In the genomic region with DNA sequence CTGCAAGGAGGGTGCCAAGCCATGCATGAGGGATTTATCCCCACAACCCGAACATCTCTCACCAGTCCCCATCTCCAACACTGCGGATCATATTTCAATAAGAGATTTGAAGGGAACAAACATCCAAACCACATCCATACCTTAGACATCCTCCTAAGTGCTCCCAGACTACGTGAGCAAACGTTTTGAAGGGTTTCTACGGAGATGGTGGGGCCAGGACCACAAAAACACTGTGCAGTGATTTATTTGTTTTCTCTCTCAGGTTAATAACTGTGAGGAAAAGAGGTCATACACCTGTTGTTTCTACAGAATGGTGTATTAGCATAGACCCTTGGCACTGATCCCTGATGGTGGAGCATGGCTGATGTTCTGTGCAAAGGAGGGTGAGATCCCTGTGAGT, we compare ENCODE assay signal across 31 cellular contexts.
"Had no signal": no experiment of that assay in that cellular context is flagged by ENCODE, and none has a peak within 500 bp of the region (broad histone marks: within the 10 kb centered on the region; RNA-seq: fewer than 3 reads in every experiment).

No MANE protein-coding gene starts in this region.

- H3K27ac ChIP-seq: gastroesophageal sphincter, heart left ventricle, pancreas, prostate gland, stomach, thyroid gland, upper lobe of right lung had no signal

- H3K4me1 ChIP-seq: gastroesophageal sphincter, prostate gland, stomach had no signal

- H3K4me3 ChIP-seq: gastroesophageal sphincter, heart left ventricle, pancreas, prostate gland, smooth muscle cell, stomach, thyroid gland, upper lobe of right lung had no signal

- H3K9me3 ChIP-seq: pancreas, prostate gland, thyroid gland, upper lobe of right lung had no signal

- H3K27me3 ChIP-seq: gastroesophageal sphincter, heart left ventricle, pancreas, stomach, thyroid gland, upper lobe of right lung had no signal

- H3K4me2 ChIP-seq: smooth muscle cell had no signal

- ATAC-seq: effector memory CD8-positive, alpha-beta T cell; gastroesophageal sphincter; heart left ventricle; left colon; naive thymus-derived CD4-positive, alpha-beta T cell; pancreas; stimulated activated naive B cell treated with anti-CD40 and anti-IgM and Interleukin-4, amounts not matched to agents 10 μg/mL and 1 μg/mL and 100 μg/mL, for 72 hours; upper lobe of right lung; WTC11 had no signal

- H3K36me3 ChIP-seq: gastroesophageal sphincter, heart left ventricle, pancreas, prostate gland, stomach, thyroid gland, upper lobe of right lung had no signal

- DNase-seq: activated CD4-positive, alpha-beta memory T cell treated with anti-CD3 and anti-CD28 coated beads, Interleukin-2, amount 10 ng/mL, durations not matched to agents 7 days and 5 days; activated CD4-positive, alpha-beta T cell treated with anti-CD3 and anti-CD28 coated beads for 1 hour; activated CD4-positive, alpha-beta T cell treated with anti-CD3 and anti-CD28 coated beads, Interleukin-2, amount 10 ng/mL, durations not matched to agents 7 days and 5 days; activated CD8-positive, alpha-beta memory T cell treated with anti-CD3 and anti-CD28 coated beads, Interleukin-2, amount 50 U/mL, for 48 hours; activated gamma-delta T cell; activated naive CD4-positive, alpha-beta T cell treated with anti-CD3 and anti-CD28 coated beads, Interleukin-2, amount 10 ng/mL, durations not matched to agents 7 days and 5 days; activated naive CD8-positive, alpha-beta T cell treated with anti-CD3 and anti-CD28 coated beads, Interleukin-2, amount 10 ng/mL, durations not matched to agents 7 days and 5 days; activated T-cell treated with anti-CD3 and anti-CD28 coated beads, Interleukin-2, amount 50 U/mL, for 24 hours; amniotic stem cell; caudate nucleus; cortex of kidney; effector memory CD8-positive, alpha-beta T cell; erythroblast; heart left ventricle; hypothalamus; immature natural killer cell; kidney; left colon; midbrain; naive thymus-derived CD4-positive, alpha-beta T cell; nucleus accumbens; pancreas; stimulated activated CD4-positive, alpha-beta T cell treated with anti-CD3 and anti-CD28 coated beads, Interleukin-2, amount 100 ng/mL, for 24 hours; stimulated activated naive B cell treated with anti-CD40 and anti-IgM and Interleukin-4, amounts not matched to agents 10 μg/mL and 1 μg/mL and 100 μg/mL, for 72 hours; stomach; thyroid gland; upper lobe of right lung had no signal
